ENCODE assay signal across 1 cellular context in the genomic region with DNA sequence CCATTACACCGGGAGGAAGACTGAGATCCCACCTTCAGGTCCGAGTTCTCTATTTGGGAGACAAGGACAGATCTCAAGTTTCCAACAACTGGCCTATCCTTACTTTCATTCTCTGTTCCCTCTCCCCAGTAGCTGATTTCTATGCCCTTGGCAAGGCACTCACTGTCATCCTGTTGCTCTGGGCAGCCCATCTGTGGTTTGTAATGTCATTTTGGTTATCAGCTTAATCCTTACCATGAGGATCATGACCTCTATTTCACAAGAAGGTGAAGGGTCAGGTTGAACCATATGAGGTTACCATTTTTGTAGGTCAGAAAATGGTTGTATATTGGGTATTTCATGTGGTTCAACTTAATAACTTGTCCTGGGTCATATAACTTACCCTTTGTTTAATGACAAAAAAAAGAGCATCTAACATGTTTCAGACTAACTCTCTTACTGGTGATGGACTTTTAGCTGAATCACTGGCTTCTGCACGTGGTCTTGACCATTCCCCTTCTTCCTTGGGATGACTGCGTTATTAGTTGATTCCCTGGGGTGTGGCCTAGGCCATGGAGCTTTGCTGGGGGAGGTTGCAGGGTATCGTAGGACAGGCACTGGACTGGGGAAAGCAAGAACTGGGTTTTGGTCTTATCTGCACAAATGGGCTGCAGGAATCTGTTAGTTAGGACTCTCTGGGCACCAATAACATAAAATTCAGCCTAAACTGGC.
TF ChIP-seq lines count a peak whose summit lies in the region.

No MANE protein-coding gene starts in this region.

TF ChIP-seq in SK-N-SH treated with all-trans-retinoic acid at 6 μM for 48 hours, 23 proteins besides CTCF, POLR2A, EP300 and RAD21 (continued from another document):
- TF ChIP-seq, protein P1, sequence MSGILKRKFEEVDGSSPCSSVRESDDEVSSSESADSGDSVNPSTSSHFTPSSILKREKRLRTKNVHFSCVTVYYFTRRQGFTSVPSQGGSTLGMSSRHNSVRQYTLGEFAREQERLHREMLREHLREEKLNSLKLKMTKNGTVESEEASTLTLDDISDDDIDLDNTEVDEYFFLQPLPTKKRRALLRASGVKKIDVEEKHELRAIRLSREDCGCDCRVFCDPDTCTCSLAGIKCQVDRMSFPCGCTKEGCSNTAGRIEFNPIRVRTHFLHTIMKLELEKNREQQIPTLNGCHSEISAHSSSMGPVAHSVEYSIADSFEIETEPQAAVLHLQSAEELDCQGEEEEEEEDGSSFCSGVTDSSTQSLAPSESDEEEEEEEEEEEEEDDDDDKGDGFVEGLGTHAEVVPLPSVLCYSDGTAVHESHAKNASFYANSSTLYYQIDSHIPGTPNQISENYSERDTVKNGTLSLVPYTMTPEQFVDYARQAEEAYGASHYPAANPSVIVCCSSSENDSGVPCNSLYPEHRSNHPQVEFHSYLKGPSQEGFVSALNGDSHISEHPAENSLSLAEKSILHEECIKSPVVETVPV (CRISPR knock-in tag; IDR thresholded peaks at IDR 0.05): no peak
- TF ChIP-seq ZNF565 (CRISPR knock-in tag; conservative IDR thresholded peaks at IDR 0.05; ENCODE audit: low read depth) (no peak), ZC3H10 (CRISPR knock-in tag; IDR thresholded peaks at IDR 0.05) (no peak)
